14 cellular contexts compared by ENCODE assay signal in genomic region chr5:132483101-132483500, GRCh38. TPM values are rescaled to one million over a fixed set of nuclear protein-coding genes. Genes with fewer than 3 reads are reported as not detected.
DNase-seq lines count a peak whose midpoint lies in the region; ATAC-seq and TF ChIP-seq lines count a peak whose summit lies in the region.
"Had no signal": no experiment of that assay in that cellular context is flagged by ENCODE, and none has a peak within 500 bp of the region (broad histone marks: within the 10 kb centered on the region; RNA-seq: fewer than 3 reads in every experiment).

No MANE protein-coding gene starts in this region.

- no peak for ATAC-seq in activated T-helper 17 cell treated with anti-CD3 and anti-CD28 coated beads, Interleukin-2, amount 50 U/mL, for 72 hours (replicated peaks)
- no peak for ATAC-seq in naive thymus-derived CD4-positive, alpha-beta T cell
- ATAC-seq in HG03139 (IDR thresholded peaks at IDR 0.05; ENCODE audit: unreplicated experiment) (no peak), GM19324 (IDR thresholded peaks at IDR 0.05; ENCODE audit: low FRiP score, unreplicated experiment) (no peak)
- ATAC-seq: PC-3 had no signal

- peak overlapping the region; percentile 72 for H3K27ac Mint-ChIP-seq in activated T-helper 17 cell treated with anti-CD3 and anti-CD28 coated beads, Interleukin-2, amount 50 U/mL, for 72 hours
- peak overlapping the region; percentile 28 to 97 (median 72) for H3K27ac Mint-ChIP-seq in naive thymus-derived CD4-positive, alpha-beta T cell
- H3K27ac Mint-ChIP-seq: nephron had no signal

- peak; percentile 1 for DNase-seq in stimulated activated CD4-positive, alpha-beta T cell treated with anti-CD3 and anti-CD28 coated beads, Interleukin-15, amount 100 ng/mL, for 24 hours
- DNase-seq in stimulated activated CD4-positive, alpha-beta T cell treated with anti-CD3 and anti-CD28 coated beads, Interleukin-12 subunit alpha, Interleukin-12 subunit beta, amount 100 ng/mL, for 4 hours, result no peak
- DNase-seq in naive thymus-derived CD4-positive, alpha-beta T cell, result peak in 3 of 9 donors; percentile 5 to 22 (median 12)
- DNase-seq in SK-N-SH (no peak), ACHN (no peak)
- DNase-seq: BE2C; DMS79 treated with DMSO at 0.1 percent for 48 hours; effector CD8-positive, alpha-beta T cell; NCI-H187; PC-3 had no signal

- no peak for TF ChIP-seq RAD21 in SK-N-SH (IDR thresholded peaks at IDR 0.05; ENCODE audit: low read length)

- H3K4me1 Mint-ChIP-seq in activated T-helper 17 cell treated with anti-CD3 and anti-CD28 coated beads, Interleukin-2, amount 50 U/mL, for 72 hours, result peaks cover 62% of the 10 kb centered on the region
- H3K4me1 Mint-ChIP-seq in naive thymus-derived CD4-positive, alpha-beta T cell, result peaks cover 52 to 80% (median 76%) of the 10 kb centered on the region in 7 donors

- WGBS in SK-N-SH (ENCODE audit: low lambda C conversion rate), result 98% methylated on average over 8 of the region's 8 CpGs

- no peaks in the 10 kb centered on the region for H3K27me3 ChIP-seq in naive thymus-derived CD4-positive, alpha-beta T cell (ENCODE audit: control insufficient read depth in 2 of 2, insufficient read depth in 2 of 2, low read length in 2 of 2)
- H3K27me3 ChIP-seq in SK-N-SH (ENCODE audit: insufficient read depth), result no peaks in the 10 kb centered on the region
- H3K27me3 ChIP-seq: BE2C had no signal

- H3K9me2 ChIP-seq in SK-N-SH, result no peaks in the 10 kb centered on the region

- H3F3A ChIP-seq in SK-N-SH (replicated peaks; ENCODE audit: insufficient read depth), result peaks cover 3% of the 10 kb centered on the region

- H4K20me1 ChIP-seq in SK-N-SH (ENCODE audit: insufficient read depth), result peaks cover 10% of the 10 kb centered on the region; the same call in 1 of the 2 replicates

- no peak overlapping the region for H3K27ac ChIP-seq in naive thymus-derived CD4-positive, alpha-beta T cell (ENCODE audit: low read depth, low read length)
- no peak overlapping the region for H3K27ac ChIP-seq in SK-N-SH (ENCODE audit: low read depth in 2 of 2, low read length in 1 of 2)

- POLR2A ChIA-PET in naive thymus-derived CD4-positive, alpha-beta T cell (lab: Charles Lee), result interaction anchor here (1.4 to 9.2 kb wide), 8 partner anchors 10 to 72 kb away, joined by 4 to 99 read pairs (median 13); no protein-coding TSS in a partner anchor
- POLR2A ChIA-PET in SK-N-SH (lab: Yijun Ruan, JAX), result no interaction called here

- H3K36me3 Mint-ChIP-seq in activated T-helper 17 cell treated with anti-CD3 and anti-CD28 coated beads, Interleukin-2, amount 50 U/mL, for 72 hours (ENCODE audit: low read depth), result peaks cover 68% of the 10 kb centered on the region
- peaks cover 17 to 55% (median 37%) of the 10 kb centered on the region in 5 donors for H3K36me3 Mint-ChIP-seq in naive thymus-derived CD4-positive, alpha-beta T cell

- H3K9me3 ChIP-seq in naive thymus-derived CD4-positive, alpha-beta T cell (ENCODE audit: control insufficient read depth in 2 of 3, low read length in 3 of 3), result no peaks in the 10 kb centered on the region
- H3K9me3 ChIP-seq in SK-N-SH, result no peaks in the 10 kb centered on the region
- H3K9me3 ChIP-seq: BE2C had no signal

- peaks cover 46 to 64% (median 55%) of the 10 kb centered on the region in 3 experiments for H3K36me3 ChIP-seq in naive thymus-derived CD4-positive, alpha-beta T cell (ENCODE audit: control insufficient read depth in 2 of 3, insufficient read depth in 3 of 3, low read length in 3 of 3)
- peaks cover 17 to 33% of the 10 kb centered on the region in 2 experiments for H3K36me3 ChIP-seq in SK-N-SH (replicated peaks in 1 of 2; ENCODE audit: control insufficient read depth in 1 of 2, insufficient read depth in 2 of 2, low read length in 1 of 2)
- H3K36me3 ChIP-seq: BE2C had no signal

- no peak overlapping the region for H3K9ac ChIP-seq in SK-N-SH

- CTCF ChIA-PET in naive thymus-derived CD4-positive, alpha-beta T cell (lab: Charles Lee), result interaction anchor here (2.0 kb wide), 1 partner anchor 8 kb away, joined by 6 read pairs; no protein-coding TSS in a partner anchor
- CTCF ChIA-PET in SK-N-SH (lab: Yijun Ruan, JAX), result no interaction called here

- intact Hi-C loops in naive thymus-derived CD4-positive, alpha-beta T cell (cut with micrococcal nuclease), result no loop called here

- H2AFZ ChIP-seq in SK-N-SH (ENCODE audit: low read depth), result no peak overlapping the region

- peaks cover 13% of the 10 kb centered on the region; the same call in 1 of the 2 replicates for H3K79me2 ChIP-seq in SK-N-SH (ENCODE audit: insufficient read depth)

- H3K4me1 ChIP-seq in naive thymus-derived CD4-positive, alpha-beta T cell (ENCODE audit: control insufficient read depth in 2 of 2, insufficient read depth in 2 of 2, low read length in 2 of 2), result peaks cover 29 to 88% of the 10 kb centered on the region in 2 donors
- peaks cover 0 to 9% of the 10 kb centered on the region in 2 experiments; a peak in 1 of 4 replicates for H3K4me1 ChIP-seq in SK-N-SH (ENCODE audit: control insufficient read depth in 1 of 2, insufficient read depth in 2 of 2, low read depth in 1 of 2, low read length in 1 of 2)
- H3K4me1 ChIP-seq: BE2C had no signal

- no peaks in the 10 kb centered on the region for H3K27me3 Mint-ChIP-seq in activated T-helper 17 cell treated with anti-CD3 and anti-CD28 coated beads, Interleukin-2, amount 50 U/mL, for 72 hours
- H3K27me3 Mint-ChIP-seq in naive thymus-derived CD4-positive, alpha-beta T cell, result peaks cover 0 to 2% (median 0%) of the 10 kb centered on the region in 5 donors

- in situ Hi-C loops in ACHN (cut with HindIII; ENCODE audit: low pct_ligation_motif_present, low pct_unique_long_range_greater_than_20kb, low sequenced_read_pairs), result loop anchor here (25.0 kb wide), 1 partner anchor 96 kb away; no protein-coding TSS in a partner anchor

- TF ChIP-seq CTCF in SK-N-SH (IDR thresholded peaks at IDR 0.05), result no peak

- TF ChIP-seq EP300 in SK-N-SH (IDR thresholded peaks at IDR 0.05; ENCODE audit: borderline replicate concordance in 1 of 2, low read depth in 1 of 2, low read length in 1 of 2), result no peak

- no peaks in the 10 kb centered on the region for H3K9me3 Mint-ChIP-seq in activated T-helper 17 cell treated with anti-CD3 and anti-CD28 coated beads, Interleukin-2, amount 50 U/mL, for 72 hours
- peaks cover 0 to 3% (median 0%) of the 10 kb centered on the region in 11 donors for H3K9me3 Mint-ChIP-seq in naive thymus-derived CD4-positive, alpha-beta T cell
- H3K9me3 Mint-ChIP-seq: nephron had no signal

- no peak overlapping the region for H3K4me3 Mint-ChIP-seq in activated T-helper 17 cell treated with anti-CD3 and anti-CD28 coated beads, Interleukin-2, amount 50 U/mL, for 72 hours
- H3K4me3 Mint-ChIP-seq in naive thymus-derived CD4-positive, alpha-beta T cell, result peak overlapping the region in 2 of 10 donors; percentile 17 to 62
- H3K4me3 Mint-ChIP-seq: nephron had no signal

- no peak overlapping the region for H3K4me2 ChIP-seq in SK-N-SH

- H3K4me3 ChIP-seq in naive thymus-derived CD4-positive, alpha-beta T cell (ENCODE audit: low read length), result no peak overlapping the region
- H3K4me3 ChIP-seq in SK-N-SH (ENCODE audit: low read depth in 2 of 2, low read length in 1 of 2), result no peak overlapping the region

TF ChIP-seq in SK-N-SH, 30 proteins besides CTCF, POLR2A, EP300 and RAD21:
- TF ChIP-seq CHD2 (IDR thresholded peaks at IDR 0.05; ENCODE audit: low read length, partially characterized antibody) (no peak), ELF1 (IDR thresholded peaks at IDR 0.05) (no peak), IRF3 (IDR thresholded peaks at IDR 0.05; ENCODE audit: low read depth, low read length) (no peak), MEF2A (IDR thresholded peaks at IDR 0.05; ENCODE audit: borderline replicate concordance, low read depth) (no peak), JUND (IDR thresholded peaks at IDR 0.05) (no peak), RCOR1 (IDR thresholded peaks at IDR 0.05; ENCODE audit: low read length) (no peak), USF1 (IDR thresholded peaks at IDR 0.05; ENCODE audit: borderline replicate concordance, low read depth) (no peak)
TF ChIP-seq in SK-N-SH: peak in this region for 0.

RNA-seq across cellular contexts. Expression of gene IRF1, which starts 7.5 kb away (rescaled TPM):
- 100 to 1,000 TPM; 125 to 174 TPM for total RNA-seq in activated T-helper 17 cell treated with anti-CD3 and anti-CD28 coated beads, Interleukin-2, amount 50 U/mL, for 72 hours
- total RNA-seq in naive thymus-derived CD4-positive, alpha-beta T cell, result 100 to 1,000 TPM; 118 to 632 (median 549) TPM
- polyA plus RNA-seq in naive thymus-derived CD4-positive, alpha-beta T cell, result 100 to 1,000 TPM; 148 to 174 TPM
- polyA plus RNA-seq in SK-N-SH (2012; rRNA removed), result 13.8 and 15.2 TPM in 2 replicates
- 9.0 and 11.2 TPM in 2 replicates for polyA plus RNA-seq in SK-N-SH (2012; cell fraction: cytosol; rRNA removed)
- polyA plus RNA-seq in SK-N-SH (2012; cell fraction: nucleus; rRNA removed), result 30.4 and 31.8 TPM in 2 replicates
